In genomic region chr10:109732254-109732653, GRCh38 we compare ENCODE assay signal across 31 cellular contexts.
A peak's percentile ranks its signal among the peaks of the same experiment; 100 is the strongest.
DNase-seq lines count a peak whose midpoint lies in the region; ATAC-seq and TF ChIP-seq lines count a peak whose summit lies in the region.
"Had no signal": no experiment of that assay in that cellular context is flagged by ENCODE, and none has a peak within 500 bp of the region (broad histone marks: within the 10 kb centered on the region; RNA-seq: fewer than 3 reads in every experiment).

No MANE protein-coding gene starts in this region.

- POLR2A ChIA-PET in OCI-LY7 (lab: Charles Lee): no interaction called here

- H3K27ac ChIP-seq in Karpas-422 (ENCODE audit: low read length) (no peak overlapping the region), OCI-LY7 (ENCODE audit: low read depth, low read length, poor library complexity, severe bottlenecking) (no peak overlapping the region)
- H3K27ac ChIP-seq: 22Rv1; A549; BLaER1; BLaER1 treated with 17β-estradiol and CSF1 and Interleukin-3, amounts not matched to agents 10 nM and 100 nM; C4-2B had no signal

- no peak overlapping the region for H3K9ac ChIP-seq in Karpas-422 (ENCODE audit: low read length)
- H3K9ac ChIP-seq: BLaER1; BLaER1 treated with 17β-estradiol and CSF1 and Interleukin-3, amounts not matched to agents 10 nM and 100 nM had no signal

- ATAC-seq in omental fat pad (ENCODE audit: low FRiP score) (peak; percentile 59), HG03095 (IDR thresholded peaks at IDR 0.05; ENCODE audit: unreplicated experiment) (no peak)
- ATAC-seq: A549; CD8-positive, alpha-beta T cell had no signal

- H3K79me2 ChIP-seq in Karpas-422 (ENCODE audit: low read length) (no peaks in the 10 kb centered on the region), OCI-LY7 (ENCODE audit: insufficient read depth, low read depth, low read length) (no peaks in the 10 kb centered on the region)

- H3K36me3 ChIP-seq in Karpas-422 (ENCODE audit: insufficient read depth, low read length) (no peaks in the 10 kb centered on the region), OCI-LY7 (ENCODE audit: insufficient read depth, low read length) (no peaks in the 10 kb centered on the region)
- H3K36me3 ChIP-seq: BE2C; BLaER1; BLaER1 treated with 17β-estradiol and CSF1 and Interleukin-3, amounts not matched to agents 10 nM and 100 nM had no signal

- H3K4me2 ChIP-seq in Karpas-422 (ENCODE audit: low read depth, low read length, poor library complexity, severe bottlenecking) (no peak overlapping the region), OCI-LY7 (ENCODE audit: low read length) (no peak overlapping the region)
- H3K4me2 ChIP-seq: A549; BLaER1; BLaER1 treated with 17β-estradiol and CSF1 and Interleukin-3, amounts not matched to agents 10 nM and 100 nM had no signal

- no peak overlapping the region for H3K4me3 ChIP-seq in Karpas-422 (ENCODE audit: low read length)
- H3K4me3 ChIP-seq in OCI-LY7 (ENCODE audit: low read depth, low read length, poor library complexity, severe bottlenecking): no peak overlapping the region
- H3K4me3 ChIP-seq: A549; BLaER1; BLaER1 treated with 17β-estradiol and CSF1 and Interleukin-3, amounts not matched to agents 10 nM and 100 nM had no signal

- peak; percentile 75 for DNase-seq in amniotic epithelial cell (ENCODE audit: low read depth)
- peak; percentile 62 for DNase-seq in left kidney (ENCODE audit: low read depth, low spot score)
- DNase-seq in omental fat pad (ENCODE audit: low spot score): no peak
- DNase-seq in Karpas-422: no peak
- DNase-seq in OCI-LY7 (ENCODE audit: low spot score): no peak
- DNase-seq: 8988T; ACHN; AML-193; BE2C; C1 segment of cervical spinal cord; Caco-2; Calu3; CD4-positive, alpha-beta memory T cell; CD4-positive, alpha-beta T cell; CD4-positive, CD25-positive, alpha-beta regulatory T cell; CD8-positive, alpha-beta memory T cell; CD8-positive, alpha-beta T cell; COR-L47; DMS 273 treated with DMSO at 0.1 percent for 48 hours; DMS153; DMS53; DMS79; DMS79 treated with DMSO at 0.1 percent for 48 hours; DND-41; EL had no signal

- H3K4me1 ChIP-seq in Karpas-422 (ENCODE audit: low read length) (no peaks in the 10 kb centered on the region), OCI-LY7 (ENCODE audit: insufficient read depth, low read length, poor library complexity, severe bottlenecking) (no peaks in the 10 kb centered on the region)
- H3K4me1 ChIP-seq: A549; BE2C; BLaER1; BLaER1 treated with 17β-estradiol and CSF1 and Interleukin-3, amounts not matched to agents 10 nM and 100 nM; Caco-2 had no signal

- TF ChIP-seq CTCF in omental fat pad (IDR thresholded peaks at IDR 0.05) (no peak), OCI-LY7 (conservative IDR thresholded peaks at IDR 0.05; ENCODE audit: low read length) (no peak)

- CTCF ChIA-PET in OCI-LY7 (lab: Charles Lee; ENCODE audit: unreplicated experiment): no interaction called here

- intact Hi-C loops in OCI-LY7 (cut with micrococcal nuclease; ENCODE audit: unreplicated experiment): no loop called here

- no TSS peak for BruUV-seq in OCI-LY7 (replicated peaks; lab: Mats Ljungman, UMichigan)

- H3K9me2 ChIP-seq in Karpas-422 (replicated peaks; ENCODE audit: insufficient read depth, low read length) (no peaks in the 10 kb centered on the region), OCI-LY7 (ENCODE audit: insufficient read depth, low read length) (no peaks in the 10 kb centered on the region)

- H3K27me3 ChIP-seq in Karpas-422 (ENCODE audit: low read length): no peaks in the 10 kb centered on the region; the same call in 1 of the 2 replicates
- H3K27me3 ChIP-seq: BE2C; BLaER1; BLaER1 treated with 17β-estradiol and CSF1 and Interleukin-3, amounts not matched to agents 10 nM and 100 nM had no signal

- no peak overlapping the region for H2AFZ ChIP-seq in Karpas-422 (ENCODE audit: low read length)
- no peak overlapping the region for H2AFZ ChIP-seq in OCI-LY7 (ENCODE audit: low read length)

- H4K20me1 ChIP-seq in Karpas-422 (ENCODE audit: insufficient read depth, low read depth, low read length) (no peaks in the 10 kb centered on the region), OCI-LY7 (ENCODE audit: insufficient read depth, low read length) (no peaks in the 10 kb centered on the region)
- H4K20me1 ChIP-seq: BLaER1; BLaER1 treated with 17β-estradiol and CSF1 and Interleukin-3, amounts not matched to agents 10 nM and 100 nM had no signal

- H3K9me3 ChIP-seq in Karpas-422 (ENCODE audit: low read length) (no peaks in the 10 kb centered on the region), OCI-LY7 (ENCODE audit: low read length) (no peaks in the 10 kb centered on the region)
- H3K9me3 ChIP-seq: A549; BE2C; BLaER1; BLaER1 treated with 17β-estradiol and CSF1 and Interleukin-3, amounts not matched to agents 10 nM and 100 nM; Caco-2 had no signal

Comparison
In these comparisons a context has a peak if more than half of its experiments do, and no peak if none do; other contexts are left out.
1. DNase-seq: peak in amniotic epithelial cell (single experiment) and left kidney (single experiment); none in omental fat pad (single experiment), Karpas-422 (single experiment) and OCI-LY7 (single experiment).